ENCODE assay signal across 8 cellular contexts in genomic region chr11:36289226-36289852, GRCh38. TPM values are rescaled to one million over a fixed set of nuclear protein-coding genes. Genes with fewer than 3 reads are reported as not detected.
DNase-seq lines count a peak whose midpoint lies in the region; ATAC-seq and TF ChIP-seq lines count a peak whose summit lies in the region.

COMMD9 (minus strand) TSS chr11:36289424; CDS start chr11:36289412, 12 bp downstream.

- H3K9me3 ChIP-seq in Panc1 (ENCODE audit: control insufficient read depth, insufficient read depth, low read depth, low read length), result no peaks in the 10 kb centered on the region
- H3K9me3 ChIP-seq in muscle layer of colon (ENCODE audit: low read length), result no peaks in the 10 kb centered on the region

- H3K4me1 ChIP-seq in Panc1 (ENCODE audit: control insufficient read depth, insufficient read depth, low read length), result no peaks in the 10 kb centered on the region; the same call in 1 of the 2 replicates
- H3K4me1 ChIP-seq in muscle layer of colon (ENCODE audit: insufficient read depth, low read length), result peaks cover 7% of the 10 kb centered on the region

- in situ Hi-C loops in Panc1 (cut with HindIII; ENCODE audit: low pct_unique_long_range_greater_than_20kb, low sequenced_read_pairs), result no loop called here

- H3K36me3 ChIP-seq in Panc1 (ENCODE audit: control insufficient read depth, insufficient read depth, low read length) (no peaks in the 10 kb centered on the region), muscle layer of colon (ENCODE audit: insufficient read depth, low read length) (no peaks in the 10 kb centered on the region)

- CTCF ChIA-PET in Panc1 (lab: Charles Lee), result interaction anchor here (0.5 kb wide), 1 partner anchor 802 kb away, joined by 5 read pairs; no protein-coding TSS in a partner anchor

- no peak within 1 kb of the TSS for H3K9ac ChIP-seq in muscle layer of colon (ENCODE audit: low read length)

- H3K4me3 ChIP-seq in Panc1 (ENCODE audit: low read depth in 2 of 2, low read length in 2 of 2) (peak within 1 kb of the TSS; percentile 86 to 100), muscle layer of colon (ENCODE audit: low read depth in 1 of 2, low read length in 2 of 2) (peak within 1 kb of the TSS; percentile 92)

- no TSS peak for BruUV-seq in Panc1 (replicated peaks; lab: Mats Ljungman, UMichigan)

- POLR2A ChIA-PET in Panc1 (lab: Charles Lee), result no interaction called here

- DNase-seq in DMS53 (lab: John Stamatoyannopoulos, UW), result peak; percentile 95
- peak; percentile 77 for DNase-seq in KG1 (lab: John Stamatoyannopoulos, UW)
- peak; percentile 75 for DNase-seq in Panc1 (ENCODE audit: low read depth, low spot score)
- peak; percentile 93 to 95 for DNase-seq in activated T-cell treated with anti-CD3 and anti-CD28 coated beads, Interleukin-2, amount 50 U/mL, for 48 hours
- DNase-seq in stimulated activated CD8-positive, alpha-beta memory T cell treated with anti-CD3 and anti-CD28 coated beads, Interleukin-7, amount 100 ng/mL, for 24 hours (ENCODE audit: low read depth), result peak; percentile 89

- TF ChIP-seq CTCF in Panc1 (IDR thresholded peaks at IDR 0.05), result no peak

- intact Hi-C loops in Panc1 (cut with micrococcal nuclease; ENCODE audit: unreplicated experiment), result no loop called here

- H3K27me3 ChIP-seq in Panc1 (ENCODE audit: control insufficient read depth, insufficient read depth, low read length) (no peaks in the 10 kb centered on the region), muscle layer of colon (ENCODE audit: control insufficient read depth in 1 of 2, insufficient read depth in 2 of 2, low read length in 2 of 2) (no peaks in the 10 kb centered on the region)

- peak; percentile 99 for ATAC-seq in GM21723 (IDR thresholded peaks at IDR 0.05; ENCODE audit: unreplicated experiment)
- peak; percentile 99 for ATAC-seq in Panc1
- ATAC-seq in esophagus mucosa, result peak; percentile 98

- H3K27ac ChIP-seq in Panc1 (ENCODE audit: low read length) (peak within 1 kb of the TSS; percentile 74), muscle layer of colon (ENCODE audit: low read depth, low read length) (peak within 1 kb of the TSS; percentile 71)

RNA-seq across cellular contexts. Expression of gene COMMD9, which starts in this region (rescaled TPM):
- 41.8 TPM for total RNA-seq in Panc1 (2021; ENCODE audit: unreplicated experiment)
- 41.6 TPM for polyA plus RNA-seq in Panc1 (2012; ENCODE audit: insufficient read length)
- 61.8 TPM for total RNA-seq in esophagus mucosa

Comparison
In these comparisons a context has a peak if more than half of its experiments do, and no peak if none do; other contexts are left out.
1. Peak in every context shown above with its lines: DNase-seq, ATAC-seq, H3K4me3 ChIP-seq and H3K27ac ChIP-seq.